In genomic region chr1:239428311-239428710, GRCh38 we compare ENCODE assay signal across 31 cellular contexts.
"Had no signal": no experiment of that assay in that cellular context is flagged by ENCODE, and none has a peak within 500 bp of the region (broad histone marks: within the 10 kb centered on the region; RNA-seq: fewer than 3 reads in every experiment).

No MANE protein-coding gene starts in this region.

- H3K27me3 ChIP-seq: adrenal gland, ascending aorta, esophagus squamous epithelium, gastrocnemius medialis, neutrophil, ovary, stomach, tibial artery, upper lobe of right lung had no signal

- H3K9me3 ChIP-seq: adrenal gland, ascending aorta, esophagus squamous epithelium, gastrocnemius medialis, neutrophil, ovary, prostate gland, stomach, tibial artery, upper lobe of right lung had no signal

- H3K4me3 Mint-ChIP-seq: activated naive CD8-positive, alpha-beta T cell; nephron progenitor cell; stimulated activated naive B cell treated with anti-CD40 and anti-IgM and Interleukin-4, amounts not matched to agents 10 μg/mL and 1 μg/mL and 100 μg/mL, for 72 hours; T-helper 1 cell treated with Interleukin-12 subunit alpha and Interleukin-12 subunit beta and Interleukin-4 antibody, amounts not matched to agents 30 μg/mL and 1 μg/mL, for 36 hours had no signal

- H3K4me1 Mint-ChIP-seq: nephron progenitor cell; stimulated activated naive B cell treated with anti-CD40 and anti-IgM and Interleukin-4, amounts not matched to agents 10 μg/mL and 1 μg/mL and 100 μg/mL, for 72 hours had no signal

- H3K4me3 ChIP-seq: adrenal gland, ascending aorta, esophagus squamous epithelium, gastrocnemius medialis, ovary, prostate gland, stomach, tibial artery, upper lobe of right lung had no signal

- ATAC-seq: activated CD4-positive, CD25-positive, alpha-beta regulatory T cell treated with anti-CD3 and anti-CD28 coated beads, Interleukin-2, amount 50 U/mL, for 24 hours; gastrocnemius medialis; left cardiac atrium; stimulated activated naive B cell treated with anti-CD40 and anti-IgM and Interleukin-4, amounts not matched to agents 10 μg/mL and 1 μg/mL and 100 μg/mL, for 72 hours; upper lobe of right lung had no signal

- H3K27me3 Mint-ChIP-seq: activated naive CD8-positive, alpha-beta T cell; stimulated activated naive B cell treated with anti-CD40 and anti-IgM and Interleukin-4, amounts not matched to agents 10 μg/mL and 1 μg/mL and 100 μg/mL, for 72 hours had no signal

- H3K36me3 Mint-ChIP-seq: activated naive CD8-positive, alpha-beta T cell; stimulated activated naive B cell treated with anti-CD40 and anti-IgM and Interleukin-4, amounts not matched to agents 10 μg/mL and 1 μg/mL and 100 μg/mL, for 72 hours had no signal

- H3K36me3 ChIP-seq: adrenal gland, ascending aorta, esophagus squamous epithelium, gastrocnemius medialis, neutrophil, ovary, prostate gland, stomach, tibial artery, upper lobe of right lung, WERI-Rb-1 had no signal

- H3K4me1 ChIP-seq: adrenal gland, ascending aorta, esophagus squamous epithelium, gastrocnemius medialis, prostate gland, tibial artery, upper lobe of right lung had no signal

- H3K9me3 Mint-ChIP-seq: nephron progenitor cell; stimulated activated naive B cell treated with anti-CD40 and anti-IgM and Interleukin-4, amounts not matched to agents 10 μg/mL and 1 μg/mL and 100 μg/mL, for 72 hours; T-helper 1 cell treated with Interleukin-12 subunit alpha and Interleukin-12 subunit beta and Interleukin-4 antibody, amounts not matched to agents 30 μg/mL and 1 μg/mL, for 36 hours had no signal

- H3K27ac Mint-ChIP-seq: activated naive CD8-positive, alpha-beta T cell; nephron progenitor cell; stimulated activated naive B cell treated with anti-CD40 and anti-IgM and Interleukin-4, amounts not matched to agents 10 μg/mL and 1 μg/mL and 100 μg/mL, for 72 hours; T-helper 1 cell treated with Interleukin-12 subunit alpha and Interleukin-12 subunit beta and Interleukin-4 antibody, amounts not matched to agents 30 μg/mL and 1 μg/mL, for 36 hours had no signal

- DNase-seq: activated CD4-positive, alpha-beta T cell treated with anti-CD3 and anti-CD28 coated beads for 48 hours; activated CD4-positive, alpha-beta T cell treated with anti-CD3 and anti-CD28 coated beads, Interleukin-2, amount 50 U/mL, for 48 hours; activated CD8-positive, alpha-beta memory T cell treated with anti-CD3 and anti-CD28 coated beads for 24 hours; activated effector memory CD4-positive, alpha-beta T cell treated with Interleukin-2 at 50 U/mL for 16 hours; activated naive CD4-positive, alpha-beta T cell treated with Interleukin-2 at 50 U/mL for 16 hours; adrenal gland; central memory CD4-positive, alpha-beta T cell; dermis blood vessel endothelial cell; effector CD4-positive, alpha-beta T cell; esophagus squamous epithelium; gastrocnemius medialis; glutamatergic neuron; left cardiac atrium; mammary epithelial cell; nephron progenitor cell; ovary; retina; stimulated activated CD4-positive, alpha-beta T cell treated with anti-CD3 and anti-CD28 coated beads, Interleukin-15, amount 100 ng/mL, for 24 hours; stimulated activated CD4-positive, alpha-beta T cell treated with anti-CD3 and anti-CD28 coated beads, Interleukin-2, amount 100 ng/mL, for 24 hours; stimulated activated naive B cell treated with anti-CD40 and anti-IgM and Interleukin-4, amounts not matched to agents 10 μg/mL and 1 μg/mL and 100 μg/mL, for 72 hours; stomach; T-helper 9 cell; tibial artery; upper lobe of right lung; WERI-Rb-1 had no signal
